In the genomic region with DNA sequence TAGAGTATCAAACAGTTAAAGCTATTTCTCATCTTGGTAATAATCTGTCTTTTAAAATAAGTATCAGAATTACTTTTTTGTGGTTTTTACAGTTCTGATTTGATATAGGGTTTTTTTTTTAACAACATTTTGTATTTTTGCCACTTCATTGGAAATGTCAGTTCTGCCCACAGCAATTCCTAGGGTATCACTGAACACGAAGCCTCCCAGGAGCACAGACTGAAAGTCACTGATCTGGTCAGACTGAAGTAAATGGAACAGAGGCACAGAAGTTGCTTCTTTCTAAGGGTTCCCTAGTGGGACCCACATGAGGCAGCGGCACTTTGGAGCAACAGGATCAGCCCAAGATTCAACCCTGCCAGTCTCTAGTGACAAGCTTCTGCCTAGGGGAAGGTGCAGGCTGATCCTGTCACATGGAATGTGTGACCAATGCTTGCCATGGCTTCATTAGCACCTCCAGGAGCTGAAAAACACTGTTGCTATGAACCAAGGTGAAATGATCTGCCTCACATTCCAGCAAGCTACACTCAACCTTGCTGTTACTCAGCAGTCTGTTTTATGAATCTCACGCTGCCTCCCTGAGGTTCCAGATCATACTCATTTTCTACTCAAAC, we compare ENCODE assay signal across 20 cellular contexts.
"Had no signal": no experiment of that assay in that cellular context is flagged by ENCODE, and none has a peak within 500 bp of the region (broad histone marks: within the 10 kb centered on the region; RNA-seq: fewer than 3 reads in every experiment).

No MANE protein-coding gene starts in this region.

- H2AFZ ChIP-seq: parathyroid adenoma had no signal

- H3K4me3 Mint-ChIP-seq: activated CD4-positive, alpha-beta T cell treated with anti-CD3 and anti-CD28 coated beads, Interleukin-2, amount 10 ng/mL, durations not matched to agents 7 days and 5 days; activated CD8-positive, alpha-beta memory T cell treated with anti-CD3 and anti-CD28 coated beads, Interleukin-2, amount 10 ng/mL, durations not matched to agents 7 days and 5 days; activated CD8-positive, alpha-beta T cell treated with anti-CD3 and anti-CD28 coated beads for 36 hours; activated naive CD8-positive, alpha-beta T cell treated with anti-CD3 and anti-CD28 coated beads, Interleukin-2, amount 50 U/mL, for 24 hours; immature natural killer cell; natural killer cell treated with Interleukin-12 subunit alpha and Interleukin-12 subunit beta and Interleukin-15 and Interleukin-18, amount 100 ng/mL, for 72 hours had no signal

- H3K4me1 ChIP-seq: parathyroid adenoma, sigmoid colon, thyroid gland, upper lobe of right lung had no signal

- H3K9me3 Mint-ChIP-seq: activated CD4-positive, alpha-beta T cell treated with anti-CD3 and anti-CD28 coated beads, Interleukin-2, amount 10 ng/mL, durations not matched to agents 7 days and 5 days; activated CD8-positive, alpha-beta T cell treated with anti-CD3 and anti-CD28 coated beads for 36 hours; activated naive CD8-positive, alpha-beta T cell treated with anti-CD3 and anti-CD28 coated beads, Interleukin-2, amount 50 U/mL, for 24 hours; natural killer cell treated with Interleukin-12 subunit alpha and Interleukin-12 subunit beta and Interleukin-15 and Interleukin-18, amount 100 ng/mL, for 72 hours had no signal

- ATAC-seq: activated CD4-positive, CD25-positive, alpha-beta regulatory T cell treated with anti-CD3 and anti-CD28 coated beads, Interleukin-2, amount 50 U/mL, for 24 hours; activated CD8-positive, alpha-beta memory T cell treated with anti-CD3 and anti-CD28 coated beads, Interleukin-2, amount 10 ng/mL, durations not matched to agents 7 days and 5 days; activated CD8-positive, alpha-beta T cell treated with anti-CD3 and anti-CD28 coated beads for 36 hours; activated naive CD8-positive, alpha-beta T cell treated with anti-CD3 and anti-CD28 coated beads, Interleukin-2, amount 50 U/mL, for 24 hours; natural killer cell treated with Interleukin-12 subunit alpha and Interleukin-12 subunit beta and Interleukin-15 and Interleukin-18, amount 100 ng/mL, for 72 hours; stimulated activated naive CD8-positive, alpha-beta T cell treated with anti-CD3 and anti-CD28 coated beads, Interleukin-15, Interleukin-2, amounts not matched to agents 100 U/mL and 50 U/mL, for 24 hours; upper lobe of right lung had no signal

- H3K36me3 ChIP-seq: sigmoid colon, thyroid gland, upper lobe of right lung had no signal

- H3K27ac Mint-ChIP-seq: activated CD4-positive, alpha-beta T cell treated with anti-CD3 and anti-CD28 coated beads, Interleukin-2, amount 10 ng/mL, durations not matched to agents 7 days and 5 days; activated CD8-positive, alpha-beta memory T cell treated with anti-CD3 and anti-CD28 coated beads, Interleukin-2, amount 10 ng/mL, durations not matched to agents 7 days and 5 days; activated CD8-positive, alpha-beta T cell treated with anti-CD3 and anti-CD28 coated beads for 36 hours; activated naive CD8-positive, alpha-beta T cell treated with anti-CD3 and anti-CD28 coated beads, Interleukin-2, amount 50 U/mL, for 24 hours; immature natural killer cell; natural killer cell treated with Interleukin-12 subunit alpha and Interleukin-12 subunit beta and Interleukin-15 and Interleukin-18, amount 100 ng/mL, for 72 hours had no signal

- H3K9ac ChIP-seq: parathyroid adenoma had no signal

- H3K4me3 ChIP-seq: sigmoid colon, thyroid gland, upper lobe of right lung had no signal

- H3K79me2 ChIP-seq: parathyroid adenoma had no signal

- H3K27me3 ChIP-seq: sigmoid colon, thyroid gland, upper lobe of right lung had no signal

- H3K4me1 Mint-ChIP-seq: activated CD4-positive, alpha-beta T cell treated with anti-CD3 and anti-CD28 coated beads, Interleukin-2, amount 10 ng/mL, durations not matched to agents 7 days and 5 days; activated CD8-positive, alpha-beta memory T cell treated with anti-CD3 and anti-CD28 coated beads, Interleukin-2, amount 10 ng/mL, durations not matched to agents 7 days and 5 days; activated naive CD8-positive, alpha-beta T cell treated with anti-CD3 and anti-CD28 coated beads, Interleukin-2, amount 50 U/mL, for 24 hours; immature natural killer cell had no signal

- DNase-seq: activated CD4-positive, alpha-beta T cell treated with anti-CD3 and anti-CD28 coated beads, Interleukin-2, amount 10 ng/mL, durations not matched to agents 7 days and 5 days; activated CD8-positive, alpha-beta memory T cell treated with anti-CD3 and anti-CD28 coated beads, Interleukin-2, amount 10 ng/mL, durations not matched to agents 7 days and 5 days; activated CD8-positive, alpha-beta T cell treated with anti-CD3 and anti-CD28 coated beads for 36 hours; activated gamma-delta T cell; activated naive CD4-positive, alpha-beta T cell treated with anti-CD3 and anti-CD28 coated beads, Interleukin-2, amount 50 U/mL, for 16 hours; activated naive CD8-positive, alpha-beta T cell treated with anti-CD3 and anti-CD28 coated beads, Interleukin-2, amount 50 U/mL, for 24 hours; activated T-cell treated with anti-CD3 and anti-CD28 coated beads for 4 hours; erythroblast; foreskin fibroblast; immature natural killer cell; sigmoid colon; stimulated activated CD4-positive, alpha-beta T cell treated with anti-CD3 and anti-CD28 coated beads, Interleukin-2, amount 100 ng/mL, for 48 hours; stimulated activated CD8-positive, alpha-beta memory T cell treated with anti-CD3 and anti-CD28 coated beads, Interleukin-4, amount 100 ng/mL, for 48 hours; stimulated activated naive CD8-positive, alpha-beta T cell treated with anti-CD3 and anti-CD28 coated beads, Interleukin-15, Interleukin-2, amounts not matched to agents 100 U/mL and 50 U/mL, for 24 hours; T1000; thyroid gland; upper lobe of right lung had no signal

- H3K36me3 Mint-ChIP-seq: activated CD8-positive, alpha-beta memory T cell treated with anti-CD3 and anti-CD28 coated beads, Interleukin-2, amount 10 ng/mL, durations not matched to agents 7 days and 5 days had no signal

- H3K27me3 Mint-ChIP-seq: activated CD4-positive, alpha-beta T cell treated with anti-CD3 and anti-CD28 coated beads, Interleukin-2, amount 10 ng/mL, durations not matched to agents 7 days and 5 days; activated naive CD8-positive, alpha-beta T cell treated with anti-CD3 and anti-CD28 coated beads, Interleukin-2, amount 50 U/mL, for 24 hours; natural killer cell treated with Interleukin-12 subunit alpha and Interleukin-12 subunit beta and Interleukin-15 and Interleukin-18, amount 100 ng/mL, for 72 hours had no signal

- H3K27ac ChIP-seq: parathyroid adenoma, sigmoid colon, thyroid gland, upper lobe of right lung had no signal

- H3K9me3 ChIP-seq: sigmoid colon, thyroid gland, upper lobe of right lung had no signal
